Comparison of ENCODE assay signal across 10 cellular contexts in genomic region chrX:119885554-119886428, GRCh38. TPM values are rescaled to one million over a fixed set of nuclear protein-coding genes. Genes with fewer than 3 reads are reported as not detected.
DNase-seq lines count a peak whose midpoint lies in the region; ATAC-seq and TF ChIP-seq lines count a peak whose summit lies in the region.
"Had no signal": no experiment of that assay in that cellular context is flagged by ENCODE, and none has a peak within 500 bp of the region (broad histone marks: within the 10 kb centered on the region; RNA-seq: fewer than 3 reads in every experiment).

No MANE protein-coding gene starts in this region.

- no peaks in the 10 kb centered on the region; a peak in 1 of 4 replicates for H3K4me1 ChIP-seq in SK-N-SH (ENCODE audit: control insufficient read depth in 1 of 2, insufficient read depth in 2 of 2, low read depth in 1 of 2, low read length in 1 of 2)

- no peaks in the 10 kb centered on the region for H4K20me1 ChIP-seq in SK-N-SH (ENCODE audit: insufficient read depth)

- DNase-seq in cardiac septum (ENCODE audit: low spot score) (peak; percentile 38), Right ventricle myocardium superior (no peak), SK-N-SH (no peak), fibroblast of peridontal ligament (ENCODE audit: extremely low read depth) (peak; percentile 24), GM13976 (ENCODE audit: low spot score) (no peak), NCI-H128 (lab: John Stamatoyannopoulos, UW; ENCODE audit: unreplicated experiment) (no peak), NCI-H2029 (lab: John Stamatoyannopoulos, UW) (no peak)
- DNase-seq: gastrocnemius medialis had no signal

- CTCF ChIA-PET in SK-N-SH (lab: Yijun Ruan, JAX), result no interaction called here

- H3K4me3 ChIP-seq in SK-N-SH (ENCODE audit: low read depth in 2 of 2, low read length in 1 of 2), result peak overlapping the region; percentile 6 to 30; a peak in 2 of 4 replicates
- H3K4me3 ChIP-seq: gastrocnemius medialis had no signal

- H3K36me3 ChIP-seq in SK-N-SH (replicated peaks in 1 of 2; ENCODE audit: control insufficient read depth in 1 of 2, insufficient read depth in 2 of 2, low read length in 1 of 2), result no peaks in the 10 kb centered on the region
- H3K36me3 ChIP-seq: gastrocnemius medialis had no signal

- H3K27me3 ChIP-seq in SK-N-SH (ENCODE audit: insufficient read depth), result no peaks in the 10 kb centered on the region; the same call in 1 of the 2 replicates

- WGBS in SK-N-SH (ENCODE audit: low lambda C conversion rate), result 56% methylated on average over 11 of the region's 11 CpGs

- H2AFZ ChIP-seq in SK-N-SH (ENCODE audit: low read depth), result peak overlapping the region; percentile 29; the same call in 1 of the 2 replicates

- TF ChIP-seq RAD21 in SK-N-SH (IDR thresholded peaks at IDR 0.05; ENCODE audit: low read length), result no peak

- H3K9me2 ChIP-seq in SK-N-SH, result no peaks in the 10 kb centered on the region

- TF ChIP-seq CTCF in SK-N-SH (IDR thresholded peaks at IDR 0.05) (no peak), GM13976 (IDR thresholded peaks at IDR 0.05; ENCODE audit: borderline replicate concordance, control extremely low read depth, extremely low read depth, insufficient read depth, missing control alignments) (no peak)

- H3K9ac ChIP-seq in SK-N-SH, result no peak overlapping the region

- POLR2A ChIA-PET in SK-N-SH (lab: Yijun Ruan, JAX), result no interaction called here

- TF ChIP-seq EP300 in SK-N-SH (IDR thresholded peaks at IDR 0.05; ENCODE audit: borderline replicate concordance in 1 of 2, low read depth in 1 of 2, low read length in 1 of 2), result no peak

- ATAC-seq in Right ventricle myocardium superior (ENCODE audit: poor library complexity), result no peak
- ATAC-seq in GM21723 (IDR thresholded peaks at IDR 0.05; ENCODE audit: unreplicated experiment), result no peak
- ATAC-seq: gastrocnemius medialis had no signal

- intact Hi-C loops in cardiac septum (cut with DNase I) (no loop called here), Right ventricle myocardium superior (cut with DNase I) (no loop called here)

- no peak overlapping the region for H3K27ac ChIP-seq in SK-N-SH (ENCODE audit: low read depth in 2 of 2, low read length in 1 of 2)
- H3K27ac ChIP-seq: gastrocnemius medialis had no signal

- in situ Hi-C loops in GM13976 (cut with MboI; ENCODE audit: low sequenced_read_pairs, unreplicated experiment), result no loop called here

- no peaks in the 10 kb centered on the region for H3K9me3 ChIP-seq in SK-N-SH
- H3K9me3 ChIP-seq: gastrocnemius medialis had no signal

- H3K79me2 ChIP-seq in SK-N-SH (ENCODE audit: insufficient read depth), result no peaks in the 10 kb centered on the region

- peak overlapping the region; percentile 56; the same call in 1 of the 2 replicates for H3K4me2 ChIP-seq in SK-N-SH

- no peaks in the 10 kb centered on the region for H3F3A ChIP-seq in SK-N-SH (replicated peaks; ENCODE audit: insufficient read depth)

TF ChIP-seq in SK-N-SH, 30 proteins besides CTCF, POLR2A, EP300 and RAD21:
- TF ChIP-seq IRF3 (IDR thresholded peaks at IDR 0.05; ENCODE audit: low read depth, low read length), result peak; percentile 25; the same call in 1 of the 2 replicates
- TF ChIP-seq SMC3 (IDR thresholded peaks at IDR 0.05; ENCODE audit: low read depth, low read length), result no peak
- TF ChIP-seq TCF12 (IDR thresholded peaks at IDR 0.05), result no peak

RNA-seq across cellular contexts. Expression of gene AKAP14, which starts 9.9 kb away (rescaled TPM):
- total RNA-seq in cardiac septum (not detected), Right ventricle myocardium superior (not detected)
- 0.16 and 0.23 TPM in 2 replicates for polyA plus RNA-seq in SK-N-SH (2012; rRNA removed)
- polyA plus RNA-seq in SK-N-SH (2012; cell fraction: cytosol; rRNA removed), result 0.12 and 0.67 TPM in 2 replicates
- not detected in 2 replicates for polyA plus RNA-seq in SK-N-SH (2012; cell fraction: nucleus; rRNA removed)
- total RNA-seq: gastrocnemius medialis, temporal lobe had no signal

RNA-seq across cellular contexts. Expression of gene NDUFA1, which starts 14.2 kb away (rescaled TPM):
- total RNA-seq in cardiac septum (424 TPM), Right ventricle myocardium superior (715 TPM)
- polyA plus RNA-seq in SK-N-SH (2012; rRNA removed), result 96.5 and 101 TPM in 2 replicates
- polyA plus RNA-seq in SK-N-SH (2012; cell fraction: cytosol; rRNA removed), result 143 and 271 TPM in 2 replicates
- 14.5 and 24.8 TPM in 2 replicates for polyA plus RNA-seq in SK-N-SH (2012; cell fraction: nucleus; rRNA removed)

RNA-seq across cellular contexts. Expression of gene RNF113A, which starts 14.3 kb away (rescaled TPM):
- total RNA-seq in cardiac septum (7.6 TPM), Right ventricle myocardium superior (9.2 TPM)
- 11.8 and 14.8 TPM in 2 replicates for polyA plus RNA-seq in SK-N-SH (2012; rRNA removed)
- polyA plus RNA-seq in SK-N-SH (2012; cell fraction: cytosol; rRNA removed), result 13.1 and 14.2 TPM in 2 replicates
- 7.4 and 9.0 TPM in 2 replicates for polyA plus RNA-seq in SK-N-SH (2012; cell fraction: nucleus; rRNA removed)

RNA-seq across cellular contexts. Expression of gene UPF3B, which starts 33.0 kb away (rescaled TPM):
- total RNA-seq in cardiac septum (2.9 TPM), Right ventricle myocardium superior (3.3 TPM)
- 8.5 and 8.9 TPM in 2 replicates for polyA plus RNA-seq in SK-N-SH (2012; rRNA removed)
- polyA plus RNA-seq in SK-N-SH (2012; cell fraction: cytosol; rRNA removed), result 10.5 and 15.4 TPM in 2 replicates
- 5.0 and 11.3 TPM in 2 replicates for polyA plus RNA-seq in SK-N-SH (2012; cell fraction: nucleus; rRNA removed)

RNA-seq across cellular contexts. Expression of gene NKAP, which starts 57.8 kb away (rescaled TPM):
- 4.8 TPM for total RNA-seq in cardiac septum
- total RNA-seq in Right ventricle myocardium superior, result 3.6 TPM
- polyA plus RNA-seq in SK-N-SH (2012; rRNA removed), result 4.1 and 4.2 TPM in 2 replicates
- 4.5 and 6.6 TPM in 2 replicates for polyA plus RNA-seq in SK-N-SH (2012; cell fraction: cytosol; rRNA removed)
- 2.8 and 3.0 TPM in 2 replicates for polyA plus RNA-seq in SK-N-SH (2012; cell fraction: nucleus; rRNA removed)

Comparison
In these comparisons a context has a peak if more than half of its experiments do, and no peak if none do; other contexts are left out.
1. DNase-seq: peak in cardiac septum (single experiment) and fibroblast of peridontal ligament (single experiment); none in Right ventricle myocardium superior (single experiment), SK-N-SH (single experiment), GM13976 (single experiment), NCI-H128 (single experiment) and NCI-H2029 (single experiment).